In genomic region chr12:108269224-108269623, GRCh38 we compare ENCODE assay signal across 39 cellular contexts.
"Had no signal": no experiment of that assay in that cellular context is flagged by ENCODE, and none has a peak within 500 bp of the region (broad histone marks: within the 10 kb centered on the region; RNA-seq: fewer than 3 reads in every experiment).

No MANE protein-coding gene starts in this region.

- H3K4me3 ChIP-seq: adrenal gland, ascending aorta, body of pancreas, breast epithelium, cardiac muscle cell had no signal

- H3K27me3 Mint-ChIP-seq: activated naive CD8-positive, alpha-beta T cell treated with anti-CD3 and anti-CD28 coated beads, Interleukin-2, amount 10 ng/mL, durations not matched to agents 7 days and 5 days had no signal

- ATAC-seq: activated naive CD4-positive, alpha-beta T cell treated with anti-CD3 and anti-CD28 coated beads, Interleukin-2, amount 50 U/mL, for 72 hours; activated naive CD8-positive, alpha-beta T cell treated with anti-CD3 and anti-CD28 coated beads, Interleukin-2, amount 50 U/mL, for 24 hours; activated T-cell treated with anti-CD3 and anti-CD28 coated beads, Interleukin-2, amount 50 U/mL, for 4 hours; activated T-helper 17 cell treated with anti-CD3 and anti-CD28 coated beads, Interleukin-2, amount 50 U/mL, for 72 hours had no signal

- FAIRE-seq: astrocyte, bronchial epithelial cell, colon had no signal

- H3K4me3 Mint-ChIP-seq: activated naive CD4-positive, alpha-beta T cell treated with anti-CD3 and anti-CD28 coated beads for 36 hours; activated naive CD4-positive, alpha-beta T cell treated with anti-CD3 and anti-CD28 coated beads, Interleukin-2, amount 10 ng/mL, durations not matched to agents 7 days and 5 days; activated naive CD4-positive, alpha-beta T cell treated with anti-CD3 and anti-CD28 coated beads, Interleukin-2, amount 50 U/mL, for 24 hours; activated naive CD8-positive, alpha-beta T cell; activated naive CD8-positive, alpha-beta T cell treated with anti-CD3 and anti-CD28 coated beads for 36 hours; activated naive CD8-positive, alpha-beta T cell treated with anti-CD3 and anti-CD28 coated beads, Interleukin-2, amount 10 ng/mL, durations not matched to agents 7 days and 5 days; activated naive CD8-positive, alpha-beta T cell treated with anti-CD3 and anti-CD28 coated beads, Interleukin-2, amount 50 U/mL, for 24 hours; activated T-cell treated with anti-CD3 and anti-CD28 coated beads, Interleukin-2, amount 50 U/mL, for 24 hours; activated T-cell treated with anti-CD3 and anti-CD28 coated beads, Interleukin-2, amount 50 U/mL, for 4 hours; activated T-helper 1 cell treated with anti-CD3 and anti-CD28 coated beads, Interleukin-12 subunit alpha, Interleukin-12 subunit beta, Interleukin-2, Interleukin-4 antibody, amounts not matched to agents 30 ng/mL and 10 ng/mL and 1 ng/mL, durations not matched to agents 14 hours and 24 hours and 36 hours; activated T-helper 17 cell treated with anti-CD3 and anti-CD28 coated beads, Interleukin-2, amount 50 U/mL, for 72 hours; brain; central memory CD8-positive, alpha-beta T cell had no signal

- DNase-seq: activated effector memory CD4-positive, alpha-beta T cell treated with anti-CD3 and anti-CD28 coated beads, Interleukin-2, amount 50 U/mL, for 16 hours; activated effector memory CD4-positive, alpha-beta T cell treated with Interleukin-2 at 50 U/mL for 16 hours; activated gamma-delta T cell; activated gamma-delta T cell treated with Interleukin-2 at 50 U/mL for 16 hours; activated naive CD4-positive, alpha-beta T cell; activated naive CD4-positive, alpha-beta T cell treated with anti-CD3 and anti-CD28 coated beads for 36 hours; activated naive CD4-positive, alpha-beta T cell treated with anti-CD3 and anti-CD28 coated beads, Interleukin-2, amount 10 ng/mL, durations not matched to agents 7 days and 5 days; activated naive CD4-positive, alpha-beta T cell treated with anti-CD3 and anti-CD28 coated beads, Interleukin-2, amount 50 U/mL, for 16 hours; activated naive CD4-positive, alpha-beta T cell treated with Interleukin-2 at 50 U/mL for 16 hours; activated naive CD8-positive, alpha-beta T cell treated with anti-CD3 and anti-CD28 coated beads for 36 hours; activated naive CD8-positive, alpha-beta T cell treated with anti-CD3 and anti-CD28 coated beads, Interleukin-2, amount 10 ng/mL, durations not matched to agents 7 days and 5 days; activated naive CD8-positive, alpha-beta T cell treated with anti-CD3 and anti-CD28 coated beads, Interleukin-2, amount 50 U/mL, for 24 hours; activated T-cell treated with anti-CD3 and anti-CD28 coated beads, Interleukin-2, amount 50 U/mL, for 24 hours; activated T-cell treated with anti-CD3 and anti-CD28 coated beads, Interleukin-2, amount 50 U/mL, for 4 hours; activated T-cell treated with anti-CD3 and anti-CD28 coated beads, Interleukin-2, amount 50 U/mL, for 48 hours; adrenal gland; amniotic stem cell; amygdala; anterior cingulate cortex; aorta; body of pancreas; brain microvascular endothelial cell; caudate nucleus; central memory CD4-positive, alpha-beta T cell; cerebellar nuclear complex had no signal

- H3K36me3 Mint-ChIP-seq: activated naive CD4-positive, alpha-beta T cell treated with anti-CD3 and anti-CD28 coated beads, Interleukin-2, amount 10 ng/mL, durations not matched to agents 7 days and 5 days; activated naive CD4-positive, alpha-beta T cell treated with anti-CD3 and anti-CD28 coated beads, Interleukin-2, amount 50 U/mL, for 24 hours; activated naive CD4-positive, alpha-beta T cell treated with anti-CD3 and anti-CD28 coated beads, Interleukin-2, amount 50 U/mL, for 72 hours; activated naive CD8-positive, alpha-beta T cell; activated naive CD8-positive, alpha-beta T cell treated with anti-CD3 and anti-CD28 coated beads for 36 hours; activated naive CD8-positive, alpha-beta T cell treated with anti-CD3 and anti-CD28 coated beads, Interleukin-2, amount 10 ng/mL, durations not matched to agents 7 days and 5 days; brain had no signal

- H3K27ac ChIP-seq: adrenal gland, ascending aorta, body of pancreas, brain microvascular endothelial cell, breast epithelium, cardiac muscle cell had no signal

- H3K4me1 Mint-ChIP-seq: activated naive CD4-positive, alpha-beta T cell treated with anti-CD3 and anti-CD28 coated beads, Interleukin-2, amount 10 ng/mL, durations not matched to agents 7 days and 5 days; activated naive CD4-positive, alpha-beta T cell treated with anti-CD3 and anti-CD28 coated beads, Interleukin-2, amount 50 U/mL, for 24 hours; activated naive CD8-positive, alpha-beta T cell treated with anti-CD3 and anti-CD28 coated beads for 36 hours; activated naive CD8-positive, alpha-beta T cell treated with anti-CD3 and anti-CD28 coated beads, Interleukin-2, amount 10 ng/mL, durations not matched to agents 7 days and 5 days; activated naive CD8-positive, alpha-beta T cell treated with anti-CD3 and anti-CD28 coated beads, Interleukin-2, amount 50 U/mL, for 24 hours; activated T-helper 17 cell treated with anti-CD3 and anti-CD28 coated beads, Interleukin-2, amount 50 U/mL, for 72 hours; central memory CD8-positive, alpha-beta T cell had no signal

- H3K4me1 ChIP-seq: adrenal gland, ascending aorta, body of pancreas, breast epithelium had no signal

- H3K9me3 Mint-ChIP-seq: activated naive CD4-positive, alpha-beta T cell treated with anti-CD3 and anti-CD28 coated beads for 36 hours; activated naive CD4-positive, alpha-beta T cell treated with anti-CD3 and anti-CD28 coated beads, Interleukin-2, amount 10 ng/mL, durations not matched to agents 7 days and 5 days; activated naive CD4-positive, alpha-beta T cell treated with anti-CD3 and anti-CD28 coated beads, Interleukin-2, amount 50 U/mL, for 24 hours; activated naive CD8-positive, alpha-beta T cell treated with anti-CD3 and anti-CD28 coated beads for 36 hours; activated naive CD8-positive, alpha-beta T cell treated with anti-CD3 and anti-CD28 coated beads, Interleukin-2, amount 10 ng/mL, durations not matched to agents 7 days and 5 days; activated naive CD8-positive, alpha-beta T cell treated with anti-CD3 and anti-CD28 coated beads, Interleukin-2, amount 50 U/mL, for 24 hours; activated T-cell treated with anti-CD3 and anti-CD28 coated beads, Interleukin-2, amount 50 U/mL, for 24 hours; activated T-cell treated with anti-CD3 and anti-CD28 coated beads, Interleukin-2, amount 50 U/mL, for 4 hours; activated T-helper 1 cell treated with anti-CD3 and anti-CD28 coated beads, Interleukin-12 subunit alpha, Interleukin-12 subunit beta, Interleukin-2, Interleukin-4 antibody, amounts not matched to agents 30 ng/mL and 10 ng/mL and 1 ng/mL, durations not matched to agents 14 hours and 24 hours and 36 hours; activated T-helper 2 cell treated with anti-CD3 and anti-CD28 coated beads, Interferon-gamma antibody, Interleukin-2, Interleukin-4, amounts not matched to agents 10 μg/mL and 5 μg/mL and 100 μg/mL, durations not matched to agents 14 hours and 24 hours and 36 hours; central memory CD8-positive, alpha-beta T cell had no signal

- H3K27me3 ChIP-seq: ascending aorta, body of pancreas, brain microvascular endothelial cell, breast epithelium, cardiac muscle cell had no signal

- H3K27ac Mint-ChIP-seq: activated naive CD4-positive, alpha-beta T cell treated with anti-CD3 and anti-CD28 coated beads for 36 hours; activated naive CD4-positive, alpha-beta T cell treated with anti-CD3 and anti-CD28 coated beads, Interleukin-2, amount 10 ng/mL, durations not matched to agents 7 days and 5 days; activated naive CD4-positive, alpha-beta T cell treated with anti-CD3 and anti-CD28 coated beads, Interleukin-2, amount 50 U/mL, for 24 hours; activated naive CD4-positive, alpha-beta T cell treated with anti-CD3 and anti-CD28 coated beads, Interleukin-2, amount 50 U/mL, for 72 hours; activated naive CD8-positive, alpha-beta T cell; activated naive CD8-positive, alpha-beta T cell treated with anti-CD3 and anti-CD28 coated beads for 36 hours; activated naive CD8-positive, alpha-beta T cell treated with anti-CD3 and anti-CD28 coated beads, Interleukin-2, amount 10 ng/mL, durations not matched to agents 7 days and 5 days; activated naive CD8-positive, alpha-beta T cell treated with anti-CD3 and anti-CD28 coated beads, Interleukin-2, amount 50 U/mL, for 24 hours; activated T-cell treated with anti-CD3 and anti-CD28 coated beads, Interleukin-2, amount 50 U/mL, for 24 hours; activated T-helper 1 cell treated with anti-CD3 and anti-CD28 coated beads, Interleukin-12 subunit alpha, Interleukin-12 subunit beta, Interleukin-2, Interleukin-4 antibody, amounts not matched to agents 30 ng/mL and 10 ng/mL and 1 ng/mL, durations not matched to agents 14 hours and 24 hours and 36 hours; activated T-helper 17 cell treated with anti-CD3 and anti-CD28 coated beads, Interleukin-2, amount 50 U/mL, for 72 hours; activated T-helper 2 cell treated with anti-CD3 and anti-CD28 coated beads, Interferon-gamma antibody, Interleukin-2, Interleukin-4, amounts not matched to agents 10 μg/mL and 5 μg/mL and 100 μg/mL, durations not matched to agents 14 hours and 24 hours and 36 hours had no signal

- H3K36me3 ChIP-seq: adrenal gland, ascending aorta, brain microvascular endothelial cell, breast epithelium, cardiac muscle cell had no signal

- H3K9me3 ChIP-seq: adrenal gland, ascending aorta, body of pancreas, breast epithelium had no signal
